ENCODE assay signal across 16 cellular contexts in the genomic region with DNA sequence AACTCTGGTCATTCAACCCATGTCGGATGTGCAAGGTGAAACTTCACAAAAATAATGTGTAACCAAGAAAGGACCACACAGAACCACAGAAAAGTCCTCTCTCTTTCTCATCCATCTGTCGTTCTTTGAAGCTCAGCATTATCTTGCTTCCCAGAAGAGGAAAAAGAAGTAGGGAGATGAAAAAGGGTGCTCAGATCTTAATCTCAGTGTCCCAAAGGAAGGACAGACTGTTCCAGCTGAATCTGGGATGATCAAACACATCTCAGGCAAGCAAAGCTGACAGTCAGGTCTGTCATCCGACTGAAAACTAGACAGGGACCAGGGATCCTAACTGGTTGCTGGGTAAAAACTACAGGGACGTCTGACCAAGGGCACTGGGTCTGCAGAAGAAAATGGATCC. TPM values are rescaled to one million over a fixed set of nuclear protein-coding genes. Genes with fewer than 3 reads are reported as not detected.
DNase-seq lines count a peak whose midpoint lies in the region; ATAC-seq and TF ChIP-seq lines count a peak whose summit lies in the region.
"Had no signal": no experiment of that assay in that cellular context is flagged by ENCODE, and none has a peak within 500 bp of the region (broad histone marks: within the 10 kb centered on the region; RNA-seq: fewer than 3 reads in every experiment).

No MANE protein-coding gene starts in this region.

- CTCF ChIA-PET in activated naive CD4-positive, alpha-beta T cell treated with anti-CD3 and anti-CD28 coated beads for 36 hours (lab: Charles Lee) = interaction anchor here (0.6 to 5.7 kb wide), 7 partner anchors 13 to 131 kb away, joined by 3 to 62 read pairs (median 4); no protein-coding TSS in a partner anchor

- no peak overlapping the region for H2AFZ ChIP-seq in mesenchymal stem cell (ENCODE audit: low read depth, low read length)

- TF ChIP-seq EP300 in upper lobe of left lung (IDR thresholded peaks at IDR 0.05) = peak in 2 of 4 donors; percentile 84 to 87

- H2AK5ac ChIP-seq in mesenchymal stem cell (ENCODE audit: low read length, severe bottlenecking) = no peak overlapping the region

- no peak overlapping the region for H4K91ac ChIP-seq in mesenchymal stem cell (ENCODE audit: low read length)

- H3K9me3 Mint-ChIP-seq in activated naive CD4-positive, alpha-beta T cell treated with anti-CD3 and anti-CD28 coated beads for 36 hours = no peaks in the 10 kb centered on the region
- H3K9me3 Mint-ChIP-seq in activated T-helper 2 cell treated with anti-CD3 and anti-CD28 coated beads, Interferon-gamma antibody, Interleukin-2, Interleukin-4, amounts not matched to agents 10 μg/mL and 5 μg/mL and 100 μg/mL, durations not matched to agents 14 hours and 24 hours and 36 hours = no peaks in the 10 kb centered on the region

- H3K14ac ChIP-seq in mesenchymal stem cell (ENCODE audit: low read length in 2 of 2) = no peak overlapping the region

- no peaks in the 10 kb centered on the region for H3K27me3 Mint-ChIP-seq in activated naive CD4-positive, alpha-beta T cell treated with anti-CD3 and anti-CD28 coated beads for 36 hours (ENCODE audit: low read depth)
- no peaks in the 10 kb centered on the region for H3K27me3 Mint-ChIP-seq in activated T-helper 2 cell treated with anti-CD3 and anti-CD28 coated beads, Interferon-gamma antibody, Interleukin-2, Interleukin-4, amounts not matched to agents 10 μg/mL and 5 μg/mL and 100 μg/mL, durations not matched to agents 14 hours and 24 hours and 36 hours (ENCODE audit: low read depth)

- peak overlapping the region; percentile 98 for H3K27ac Mint-ChIP-seq in activated naive CD4-positive, alpha-beta T cell treated with anti-CD3 and anti-CD28 coated beads for 36 hours
- peak overlapping the region; percentile 95 for H3K27ac Mint-ChIP-seq in activated T-helper 2 cell treated with anti-CD3 and anti-CD28 coated beads, Interferon-gamma antibody, Interleukin-2, Interleukin-4, amounts not matched to agents 10 μg/mL and 5 μg/mL and 100 μg/mL, durations not matched to agents 14 hours and 24 hours and 36 hours

- TF ChIP-seq CTCF in upper lobe of left lung (IDR thresholded peaks at IDR 0.05) (no peak), GM13977 (IDR thresholded peaks at IDR 0.05; ENCODE audit: extremely low read depth, insufficient read depth, missing control alignments) (no peak)

- TF ChIP-seq POLR2A in upper lobe of left lung (IDR thresholded peaks at IDR 0.05) = no peak
- no peak for TF ChIP-seq POLR2A in erythroblast (IDR thresholded peaks at IDR 0.05; ENCODE audit: low read length)

- ATAC-seq in upper lobe of left lung (ENCODE audit: low FRiP score in 2 of 2) = no peak
- ATAC-seq in GM18873 (IDR thresholded peaks at IDR 0.05; ENCODE audit: low FRiP score, unreplicated experiment) = no peak
- ATAC-seq: esophagus mucosa had no signal

- H3K4me3 ChIP-seq in mesenchymal stem cell (ENCODE audit: insufficient read depth in 1 of 2, low read depth in 1 of 2, low read length in 2 of 2) (no peak overlapping the region), upper lobe of left lung (no peak overlapping the region)
- H3K4me3 ChIP-seq: lung, SK-N-MC, thyroid gland had no signal

- H3K4me1 ChIP-seq in mesenchymal stem cell (ENCODE audit: control insufficient read depth, insufficient read depth, low read depth, low read length) = peaks cover 4% of the 10 kb centered on the region
- peaks cover 90 to 100% (median 90%) of the 10 kb centered on the region in 4 donors for H3K4me1 ChIP-seq in upper lobe of left lung

- H3K36me3 Mint-ChIP-seq in activated naive CD4-positive, alpha-beta T cell treated with anti-CD3 and anti-CD28 coated beads for 36 hours (ENCODE audit: low read depth) = peaks cover 9% of the 10 kb centered on the region
- peaks cover 36% of the 10 kb centered on the region for H3K36me3 Mint-ChIP-seq in activated T-helper 2 cell treated with anti-CD3 and anti-CD28 coated beads, Interferon-gamma antibody, Interleukin-2, Interleukin-4, amounts not matched to agents 10 μg/mL and 5 μg/mL and 100 μg/mL, durations not matched to agents 14 hours and 24 hours and 36 hours (ENCODE audit: low read depth)

- H2BK120ac ChIP-seq in mesenchymal stem cell (ENCODE audit: low read depth, low read length) = peak overlapping the region; percentile 42

- H2BK5ac ChIP-seq in mesenchymal stem cell (ENCODE audit: low read depth, low read length, poor library complexity, severe bottlenecking) = no peak overlapping the region

- intact Hi-C loops in activated naive CD4-positive, alpha-beta T cell treated with anti-CD3 and anti-CD28 coated beads for 36 hours (cut with micrococcal nuclease) = loop anchor here (10.0 kb wide), 1 partner anchor 809 kb away; the partner anchor contains the start of gene ARF4
- intact Hi-C loops in activated T-helper 2 cell treated with anti-CD3 and anti-CD28 coated beads, Interferon-gamma antibody, Interleukin-2, Interleukin-4, amounts not matched to agents 10 μg/mL and 5 μg/mL and 100 μg/mL, durations not matched to agents 14 hours and 24 hours and 36 hours (cut with micrococcal nuclease) = loop anchor here (2.0 to 5.0 kb wide), 2 partner anchors 13 to 92 kb away; no protein-coding TSS in a partner anchor

- WGBS in mesenchymal stem cell = 82% methylated on average over 4 of the region's 4 CpGs
- WGBS in upper lobe of left lung, 2 donors = 72 to 82% methylated on average over 4 of the region's 4 CpGs

- H3K79me1 ChIP-seq in mesenchymal stem cell (replicated peaks; ENCODE audit: low read length, poor library complexity, severe bottlenecking) = no peaks in the 10 kb centered on the region

- peak overlapping the region; percentile 31 for H3K9ac ChIP-seq in mesenchymal stem cell (ENCODE audit: low read length)

- peak overlapping the region; percentile 32 to 93 for H2BK12ac ChIP-seq in mesenchymal stem cell (ENCODE audit: low read length in 2 of 2)

- no peak overlapping the region for H3K4me3 Mint-ChIP-seq in activated naive CD4-positive, alpha-beta T cell treated with anti-CD3 and anti-CD28 coated beads for 36 hours
- peak overlapping the region; percentile 34 for H3K4me3 Mint-ChIP-seq in activated T-helper 2 cell treated with anti-CD3 and anti-CD28 coated beads, Interferon-gamma antibody, Interleukin-2, Interleukin-4, amounts not matched to agents 10 μg/mL and 5 μg/mL and 100 μg/mL, durations not matched to agents 14 hours and 24 hours and 36 hours (ENCODE audit: low read depth)

- no peak overlapping the region for H3K23ac ChIP-seq in mesenchymal stem cell (ENCODE audit: low read length in 2 of 2)

- in situ Hi-C loops in GM13977 (cut with MboI; ENCODE audit: low pct_unique_long_range_greater_than_20kb, low sequenced_read_pairs, unreplicated experiment) = no loop called here

- H3K4me2 ChIP-seq in mesenchymal stem cell (ENCODE audit: low read length, poor library complexity, severe bottlenecking) = no peak overlapping the region

- H3K27ac ChIP-seq in mesenchymal stem cell (ENCODE audit: low read length, poor library complexity, severe bottlenecking) (no peak overlapping the region), upper lobe of left lung (peak overlapping the region; percentile 81 to 89 (median 84))
- H3K27ac ChIP-seq: SK-N-MC, WERI-Rb-1 had no signal

- no peaks in the 10 kb centered on the region for H3K27me3 ChIP-seq in mesenchymal stem cell (ENCODE audit: control insufficient read depth in 1 of 2, insufficient read depth in 1 of 2, low read length in 2 of 2)
- no peaks in the 10 kb centered on the region for H3K27me3 ChIP-seq in upper lobe of left lung
- H3K27me3 ChIP-seq: thyroid gland had no signal

- H3K36me3 ChIP-seq in mesenchymal stem cell (ENCODE audit: control insufficient read depth in 1 of 2, insufficient read depth in 2 of 2, low read depth in 1 of 2, low read length in 2 of 2) = no peaks in the 10 kb centered on the region
- no peaks in the 10 kb centered on the region for H3K36me3 ChIP-seq in upper lobe of left lung
- H3K36me3 ChIP-seq: thyroid gland, WERI-Rb-1 had no signal

- peak overlapping the region; percentile 4 to 9 for H3K4ac ChIP-seq in mesenchymal stem cell (ENCODE audit: low read depth in 1 of 2, low read length in 2 of 2)

- H2BK15ac ChIP-seq in mesenchymal stem cell (ENCODE audit: low read depth, poor library complexity, severe bottlenecking) = no peak overlapping the region

- no peak for DNase-seq in activated naive CD4-positive, alpha-beta T cell treated with anti-CD3 and anti-CD28 coated beads for 36 hours
- DNase-seq in activated naive CD4-positive, alpha-beta T cell treated with Interleukin-2 at 50 U/mL for 16 hours = no peak
- DNase-seq in activated T-helper 2 cell treated with anti-CD3 and anti-CD28 coated beads, Interferon-gamma antibody, Interleukin-2, Interleukin-4, amounts not matched to agents 10 μg/mL and 5 μg/mL and 100 μg/mL, durations not matched to agents 14 hours and 24 hours and 36 hours (ENCODE audit: low spot score) = no peak
- DNase-seq in mesenchymal stem cell (no peak), upper lobe of left lung (no peak), GM13977 (ENCODE audit: low spot score) (no peak), erythroblast (lab: John Stamatoyannopoulos, UW) (no peak)
- DNase-seq: activated effector memory CD4-positive, alpha-beta T cell treated with anti-CD3 and anti-CD28 coated beads, Interleukin-2, amount 50 U/mL, for 16 hours; NCI-H1092; NCI-H2227 treated with DMSO at 0.1 percent for 48 hours; thyroid gland; WERI-Rb-1 had no signal

- peaks cover 96% of the 10 kb centered on the region for H3K4me1 Mint-ChIP-seq in activated naive CD4-positive, alpha-beta T cell treated with anti-CD3 and anti-CD28 coated beads for 36 hours (ENCODE audit: low read depth)
- H3K4me1 Mint-ChIP-seq in activated T-helper 2 cell treated with anti-CD3 and anti-CD28 coated beads, Interferon-gamma antibody, Interleukin-2, Interleukin-4, amounts not matched to agents 10 μg/mL and 5 μg/mL and 100 μg/mL, durations not matched to agents 14 hours and 24 hours and 36 hours (ENCODE audit: low read depth) = peaks cover 90% of the 10 kb centered on the region

- H3K18ac ChIP-seq in mesenchymal stem cell (ENCODE audit: low read depth in 1 of 2, low read length in 2 of 2) = peak overlapping the region in 1 of 2 experiments; percentile 7

- H3K9me3 ChIP-seq in mesenchymal stem cell (ENCODE audit: control insufficient read depth, low read length) = no peaks in the 10 kb centered on the region
- no peaks in the 10 kb centered on the region for H3K9me3 ChIP-seq in upper lobe of left lung
- H3K9me3 ChIP-seq: thyroid gland had no signal

- H4K8ac ChIP-seq in mesenchymal stem cell (ENCODE audit: low read length) = no peak overlapping the region

RNA-seq across cellular contexts. Expression of gene ARHGEF3, which starts 16.2 kb away (rescaled TPM):
- total RNA-seq in activated naive CD4-positive, alpha-beta T cell treated with anti-CD3 and anti-CD28 coated beads for 36 hours = 10 to 100 TPM; 36.4 to 37.7 TPM
- 38.3 and 38.6 TPM in 2 replicates for total RNA-seq in activated T-helper 2 cell treated with anti-CD3 and anti-CD28 coated beads, Interferon-gamma antibody, Interleukin-2, Interleukin-4, amounts not matched to agents 10 μg/mL and 5 μg/mL and 100 μg/mL, durations not matched to agents 14 hours and 24 hours and 36 hours
- 15.6 TPM for polyA plus RNA-seq in mesenchymal stem cell (2013, experiment 1 of 2)
- polyA plus RNA-seq in mesenchymal stem cell (2013, experiment 2 of 2) = 14.8 TPM
- 10 to 100 TPM; 26.6 to 38.9 (median 30.0) TPM for total RNA-seq in upper lobe of left lung
